In the genomic region with DNA sequence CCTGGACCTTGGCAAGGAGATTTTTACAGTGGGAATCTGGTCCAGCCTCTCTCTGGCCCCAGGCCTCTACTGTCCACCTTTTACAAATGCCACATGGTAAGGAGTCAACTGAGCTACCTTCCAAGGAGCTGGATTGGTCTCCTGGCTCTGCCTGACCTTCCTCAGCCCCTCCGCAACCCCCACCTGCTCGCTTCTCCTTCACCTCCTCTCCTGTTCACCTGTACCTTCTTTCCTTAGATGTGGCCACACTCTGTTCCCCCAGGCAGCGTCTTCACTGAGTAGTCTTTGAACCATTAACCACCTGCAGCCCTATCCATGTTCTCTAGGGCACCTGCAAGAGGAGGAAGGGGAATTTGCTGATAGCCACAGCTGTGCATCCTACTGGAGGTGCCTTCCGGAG, we compare ENCODE assay signal across 8 cellular contexts. TPM values are rescaled to one million over a fixed set of nuclear protein-coding genes. Genes with fewer than 3 reads are reported as not detected.
A peak's percentile ranks its signal among the peaks of the same experiment; 100 is the strongest.
DNase-seq lines count a peak whose midpoint lies in the region; ATAC-seq, FAIRE-seq and TF ChIP-seq lines count a peak whose summit lies in the region.

No MANE protein-coding gene starts in this region.

- no peak for FAIRE-seq in GM12878 (lab: Jason Lieb, UNC)

- no peak for TF ChIP-seq EP300 in GM12878 (IDR thresholded peaks at IDR 0.05; ENCODE audit: borderline replicate concordance in 1 of 2, control insufficient read depth in 1 of 2, low read depth in 2 of 2, low read length in 2 of 2)
- no peak for TF ChIP-seq EP300 in upper lobe of left lung (IDR thresholded peaks at IDR 0.05)

- H3K9me3 ChIP-seq in left ventricle myocardium inferior (replicated peaks): no peaks in the 10 kb centered on the region
- no peaks in the 10 kb centered on the region for H3K9me3 ChIP-seq in GM12878 (replicated peaks; ENCODE audit: control insufficient read depth, insufficient read depth, low read length)
- no peaks in the 10 kb centered on the region for H3K9me3 ChIP-seq in muscle layer of duodenum (ENCODE audit: control insufficient read depth in 1 of 2, low read length in 2 of 2)
- no peaks in the 10 kb centered on the region for H3K9me3 ChIP-seq in upper lobe of left lung

- DNase-seq in left ventricle myocardium inferior: no peak
- no peak for DNase-seq in cardiac septum (ENCODE audit: low spot score)
- no peak for DNase-seq in GM12878 (ENCODE audit: low read depth, low spot score)
- no peak for DNase-seq in upper lobe of left lung
- DNase-seq in nephron progenitor cell: no peak

- 47% methylated on average over 4 of the region's 4 CpGs for WGBS in GM12878 (ENCODE audit: insufficient coverage, insufficient replicate concordance, low lambda C conversion rate, missing lambda C conversion rate)
- 93 to 94% methylated on average over 4 of the region's 4 CpGs for WGBS in upper lobe of left lung, 2 donors

- TF ChIP-seq POLR2A in GM12878 (IDR thresholded peaks at IDR 0.05; ENCODE audit: low read depth, low read length): no peak
- no peak for TF ChIP-seq POLR2A in upper lobe of left lung (IDR thresholded peaks at IDR 0.05)

- no peaks in the 10 kb centered on the region for H3K27me3 ChIP-seq in left ventricle myocardium inferior (ENCODE audit: low read depth)
- H3K27me3 ChIP-seq in GM12878 (replicated peaks in 1 of 2; ENCODE audit: control insufficient read depth in 2 of 2, insufficient read depth in 2 of 2, low read length in 1 of 2): no peaks in the 10 kb centered on the region
- no peaks in the 10 kb centered on the region for H3K27me3 ChIP-seq in muscle layer of duodenum (ENCODE audit: low read depth, low read length)
- no peaks in the 10 kb centered on the region for H3K27me3 ChIP-seq in upper lobe of left lung

- no peak overlapping the region for H3K27ac Mint-ChIP-seq in nephron progenitor cell

- no peak overlapping the region for H3K4me2 ChIP-seq in GM12878 (ENCODE audit: control insufficient read depth, insufficient read depth)

- no peak for TF ChIP-seq CTCF in left ventricle myocardium inferior (IDR thresholded peaks at IDR 0.05; ENCODE audit: borderline replicate concordance)
- no peak for TF ChIP-seq CTCF in GM12878 (IDR thresholded peaks at IDR 0.05 in 2 of 3, conservative IDR thresholded peaks at IDR 0.05 in 1 of 3; ENCODE audit: control insufficient read depth in 2 of 3, extremely low read depth in 1 of 3, insufficient read depth in 1 of 3, low read depth in 3 of 3, low read length in 3 of 3)
- TF ChIP-seq CTCF in upper lobe of left lung (IDR thresholded peaks at IDR 0.05): no peak
- TF ChIP-seq CTCF in nephron progenitor cell (IDR thresholded peaks at IDR 0.05): no peak

- no peaks in the 10 kb centered on the region for H3K79me2 ChIP-seq in GM12878 (ENCODE audit: control insufficient read depth, insufficient read depth, low read length)

- no peak for TF ChIP-seq RAD21 in GM12878 (IDR thresholded peaks at IDR 0.05; ENCODE audit: insufficient read depth, low read depth, low read length)

- H3K4me3 ChIP-seq in left ventricle myocardium inferior (no peak overlapping the region), GM12878 (no peak overlapping the region), muscle layer of duodenum (ENCODE audit: low read depth in 1 of 2, low read length in 2 of 2) (no peak overlapping the region), upper lobe of left lung (peak overlapping the region in 2 of 4 donors; percentile 13 to 32)

- BruUV-seq in GM12878 (replicated peaks; lab: Mats Ljungman, UMichigan): no TSS peak

- SMC1A ChIA-PET in GM12878 (lab: Charles Lee; ENCODE audit: uncharacterized antibody, unreplicated experiment): interaction anchor here (0.6 to 13.4 kb wide), 21 partner anchors 8 to 363 kb away, joined by 3 to 141 read pairs (median 6); a partner anchor contains a TSS

- no peaks in the 10 kb centered on the region for H4K20me1 ChIP-seq in GM12878 (ENCODE audit: control insufficient read depth, insufficient read depth)

- H3K9ac ChIP-seq in GM12878 (ENCODE audit: control insufficient read depth, insufficient read depth, low read length): no peak overlapping the region

- in situ Hi-C loops in GM12878 (cut with MboI): loop anchor here (5.0 kb wide), 1 partner anchor 248 kb away; no protein-coding TSS in a partner anchor

- H3K36me3 ChIP-seq in left ventricle myocardium inferior (no peaks in the 10 kb centered on the region), GM12878 (ENCODE audit: control insufficient read depth in 2 of 2, insufficient read depth in 2 of 2, low read length in 1 of 2) (no peaks in the 10 kb centered on the region), muscle layer of duodenum (ENCODE audit: control insufficient read depth in 1 of 2, insufficient read depth in 2 of 2, low read length in 2 of 2) (no peaks in the 10 kb centered on the region), upper lobe of left lung (no peaks in the 10 kb centered on the region)

- 0 out of 2 replicates have a peak overlapping the region, but pooled peaks have one; percentile 15 for H2AFZ ChIP-seq in GM12878 (ENCODE audit: control insufficient read depth, low read depth, low read length)

- H3K4me1 ChIP-seq in left ventricle myocardium inferior (peaks cover 17% of the 10 kb centered on the region), GM12878 (ENCODE audit: control insufficient read depth, insufficient read depth, low read length) (peaks cover 16% of the 10 kb centered on the region), muscle layer of duodenum (ENCODE audit: control insufficient read depth in 1 of 2, insufficient read depth in 2 of 2, low read length in 2 of 2) (peaks cover 6 to 18% of the 10 kb centered on the region in 2 donors), upper lobe of left lung (peaks cover 12 to 21% (median 17%) of the 10 kb centered on the region in 4 donors)

- RAD21 ChIA-PET in GM12878 (lab: Charles Lee; ENCODE audit: unreplicated experiment): interaction anchor here (0.8 to 8.7 kb wide), 15 partner anchors 14 to 261 kb away, joined by 3 to 144 read pairs (median 6); a partner anchor contains a TSS

- H3K36me3 Mint-ChIP-seq in nephron progenitor cell (ENCODE audit: low read depth): no peaks in the 10 kb centered on the region

- intact Hi-C loops in left ventricle myocardium inferior (cut with micrococcal nuclease) (loop anchor here (5.0 to 10.0 kb wide), 3 partner anchors 48 to 256 kb away; a partner anchor contains a TSS), cardiac septum (cut with DNase I) (loop anchor here (2.0 to 5.0 kb wide), 3 partner anchors 86 to 258 kb away; a partner anchor contains a TSS), GM12878 (cut with micrococcal nuclease; ENCODE audit: unreplicated experiment) (loop anchor here (5.0 kb wide), 1 partner anchor 147 kb away; no protein-coding TSS in a partner anchor)

- no peak overlapping the region for H3K4me3 Mint-ChIP-seq in nephron progenitor cell

- peak overlapping the region; percentile 80 for H3K27ac ChIP-seq in left ventricle myocardium inferior (replicated peaks)
- no peak overlapping the region for H3K27ac ChIP-seq in GM12878 (ENCODE audit: control insufficient read depth, insufficient read depth)
- H3K27ac ChIP-seq in muscle layer of duodenum (ENCODE audit: low read length): peak overlapping the region; percentile 4
- peak overlapping the region in 3 of 4 donors; percentile 69 to 78 (median 78) for H3K27ac ChIP-seq in upper lobe of left lung

- POLR2A ChIA-PET in GM12878 (lab: Charles Lee): interaction anchor here (0.9 to 3.6 kb wide), 5 partner anchors 14 to 84 kb away, joined by 4 to 19 read pairs (median 6); a partner anchor contains a TSS

- ATAC-seq in GM12878 (no peak; the same call in 2 of the 3 replicates), upper lobe of left lung (ENCODE audit: low FRiP score in 2 of 2) (no peak), HG02798 (IDR thresholded peaks at IDR 0.05; ENCODE audit: poor library complexity, unreplicated experiment) (no peak), HG02981 (IDR thresholded peaks at IDR 0.05; ENCODE audit: unreplicated experiment) (no peak)

- H3K9me3 Mint-ChIP-seq in nephron progenitor cell: no peaks in the 10 kb centered on the region

- CTCF ChIA-PET in GM12878 (lab: Yijun Ruan, JAX): interaction anchor here (0.6 to 7.6 kb wide), 33 partner anchors 8 to 281 kb away, joined by 3 to 122 read pairs (median 5); a partner anchor contains a TSS

- peaks cover 40% of the 10 kb centered on the region for H3K4me1 Mint-ChIP-seq in nephron progenitor cell

- H3K27me3 Mint-ChIP-seq in nephron progenitor cell (ENCODE audit: low read depth, poor library complexity): peaks cover 18% of the 10 kb centered on the region

TF ChIP-seq in GM12878, 131 proteins besides CTCF, POLR2A, EP300 and RAD21 (continues in another document):
- no peak for TF ChIP-seq SPI1 (IDR thresholded peaks at IDR 0.05; ENCODE audit: borderline replicate concordance, insufficient read depth, low read depth, low read length)
- TF ChIP-seq, protein P1, sequence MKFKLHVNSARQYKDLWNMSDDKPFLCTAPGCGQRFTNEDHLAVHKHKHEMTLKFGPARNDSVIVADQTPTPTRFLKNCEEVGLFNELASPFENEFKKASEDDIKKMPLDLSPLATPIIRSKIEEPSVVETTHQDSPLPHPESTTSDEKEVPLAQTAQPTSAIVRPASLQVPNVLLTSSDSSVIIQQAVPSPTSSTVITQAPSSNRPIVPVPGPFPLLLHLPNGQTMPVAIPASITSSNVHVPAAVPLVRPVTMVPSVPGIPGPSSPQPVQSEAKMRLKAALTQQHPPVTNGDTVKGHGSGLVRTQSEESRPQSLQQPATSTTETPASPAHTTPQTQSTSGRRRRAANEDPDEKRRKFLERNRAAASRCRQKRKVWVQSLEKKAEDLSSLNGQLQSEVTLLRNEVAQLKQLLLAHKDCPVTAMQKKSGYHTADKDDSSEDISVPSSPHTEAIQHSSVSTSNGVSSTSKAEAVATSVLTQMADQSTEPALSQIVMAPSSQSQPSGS (IDR thresholded peaks at IDR 0.05; ENCODE audit: low read length): no peak

RNA-seq across cellular contexts. Expression of a gene that starts 55.3 kb away (rescaled TPM):
- total RNA-seq in left ventricle myocardium inferior: 28.2 TPM
- total RNA-seq in cardiac septum: 61.4 TPM
- total RNA-seq in GM12878 (2013; cell fraction: nucleolus; rRNA removed): 83.6 and 88.2 TPM in 2 replicates
- total RNA-seq in GM12878 (2014; rRNA removed): 17.9 and 18.3 TPM in 2 replicates
- 11.2 and 11.6 TPM in 2 replicates for total RNA-seq in GM12878 (2014; rRNA removed; fragmentation: Illumina TruSeq; extraction: Trizol)
- 39.0 and 39.9 TPM in 2 replicates for total RNA-seq in GM12878 (2021)
- polyA plus RNA-seq in GM12878 (2011; ENCODE audit: low read depth): 6.3 TPM
- polyA plus RNA-seq in GM12878 (2011; rRNA removed): 19.2 and 27.8 TPM in 2 replicates
- 30.9 and 38.1 TPM in 2 replicates for polyA plus RNA-seq in GM12878 (2011; cell fraction: cytosol; rRNA removed)
- 128 and 138 TPM in 2 replicates for polyA plus RNA-seq in GM12878 (2011; cell fraction: nucleus; rRNA removed)
- 13.5 and 17.3 TPM in 2 replicates for polyA plus RNA-seq in GM12878 (2012)
- polyA plus RNA-seq in GM12878 (2014; fragmentation: Illumina TruSeq; extraction: Trizol): 8.0 and 12.2 TPM in 2 replicates
- polyA plus RNA-seq in GM12878 (2014; fragmentation: Nextera tagmentation; extraction: Ambion mirVana): 1 to 10 TPM; 1.1 to 2.2 TPM
- 21.5 and 23.0 TPM in 2 replicates for polyA plus RNA-seq in GM12878 (2014; rRNA removed)
- polyA plus RNA-seq in GM12878 (2016; fragmentation: Nextera tagmentation; extraction: Ambion mirVana): 1 to 10 TPM; 8.9 to 9.1 TPM
- polyA minus RNA-seq in GM12878 (2011; rRNA and poly(A)+ RNA removed): 34.8 and 57.6 TPM in 2 replicates
- 28.7 and 40.0 TPM in 2 replicates for polyA minus RNA-seq in GM12878 (2011; cell fraction: cytosol; rRNA and poly(A)+ RNA removed)
- polyA minus RNA-seq in GM12878 (2011; cell fraction: nucleus; rRNA and poly(A)+ RNA removed): 42.9 and 58.5 TPM in 2 replicates
- total RNA-seq in upper lobe of left lung: 100 to 1,000 TPM in 5 of 6 donors, 10 to 100 TPM in 1; 75.4 to 147 (median 111) TPM
